ENCODE assay signal across 18 cellular contexts in genomic region chr16:1809281-1809801, GRCh38. TPM values are rescaled to one million over a fixed set of nuclear protein-coding genes. Genes with fewer than 3 reads are reported as not detected.
DNase-seq lines count a peak whose midpoint lies in the region; ATAC-seq, FAIRE-seq and TF ChIP-seq lines count a peak whose summit lies in the region.
"Had no signal": no experiment of that assay in that cellular context is flagged by ENCODE, and none has a peak within 500 bp of the region (broad histone marks: within the 10 kb centered on the region; RNA-seq: fewer than 3 reads in every experiment).

No MANE protein-coding gene starts in this region.

- DNase-seq in kidney: peak; percentile 72
- no peak for DNase-seq in frontal cortex (ENCODE audit: low spot score in 2 of 2)
- DNase-seq: activated CD4-positive, alpha-beta T cell treated with anti-CD3 and anti-CD28 coated beads, Interleukin-2, amount 10 ng/mL, durations not matched to agents 24 days and 14 days; activated naive CD4-positive, alpha-beta T cell treated with Interleukin-2 at 50 U/mL for 16 hours; COR-L47; EL; Karpas-422; mesenchymal stem cell; NCI-H2171; NCI-H774; stimulated activated CD4-positive, alpha-beta T cell treated with anti-CD3 and anti-CD28 coated beads, Interleukin-2, amount 100 ng/mL, for 24 hours; substantia nigra had no signal

- H3K4me3 ChIP-seq in HEK293 (ENCODE audit: low read depth, low read length): no peak overlapping the region
- H3K4me3 ChIP-seq in kidney (ENCODE audit: low read length in 2 of 2): no peak overlapping the region
- H3K4me3 ChIP-seq: Peyer's patch had no signal

- CTCF ChIA-PET in HEK293 (lab: Yijun Ruan, JAX): no interaction called here

- no peaks in the 10 kb centered on the region for H3K9me3 ChIP-seq in HEK293 (ENCODE audit: control insufficient read depth, insufficient read depth, low read depth, low read length)
- no peaks in the 10 kb centered on the region for H3K9me3 ChIP-seq in kidney (ENCODE audit: control insufficient read depth in 1 of 2, low read length in 2 of 2)
- H3K9me3 ChIP-seq: Peyer's patch had no signal

- intact Hi-C loops in kidney (cut with DNase I): no loop called here

- H3K27ac ChIP-seq in HEK293 (ENCODE audit: extremely low read depth, low read depth, low read length) (no peak overlapping the region), kidney (ENCODE audit: low read depth in 2 of 2, low read length in 2 of 2) (no peak overlapping the region)
- H3K27ac ChIP-seq: epithelial cell of prostate, Peyer's patch had no signal

- H3K36me3 ChIP-seq in HEK293 (ENCODE audit: control insufficient read depth in 2 of 2, insufficient read depth in 1 of 2, low read length in 2 of 2) (peaks cover 21 to 59% of the 10 kb centered on the region in 2 experiments; a peak in 2 of 3 replicates), kidney (ENCODE audit: control insufficient read depth in 1 of 2, insufficient read depth in 2 of 2, low read length in 2 of 2) (peaks cover 8 to 21% of the 10 kb centered on the region in 2 donors)

- no peak for FAIRE-seq in kidney (lab: Jason Lieb, UNC)
- no peak for FAIRE-seq in frontal cortex (lab: Jason Lieb, UNC)
- FAIRE-seq: colon had no signal

- no peak for TF ChIP-seq CTCF in HEK293 (tag by site-specific recombination; IDR thresholded peaks at IDR 0.05)
- no peak for TF ChIP-seq CTCF in kidney (IDR thresholded peaks at IDR 0.05; ENCODE audit: borderline replicate concordance, extremely low read depth, insufficient read depth)

- no peak for ATAC-seq in GM21515 (IDR thresholded peaks at IDR 0.05; ENCODE audit: unreplicated experiment)
- ATAC-seq: right cardiac atrium had no signal

- H3K9ac ChIP-seq in kidney (ENCODE audit: low read length in 2 of 2): no peak overlapping the region

- POLR2A ChIA-PET in HEK293 (lab: Yijun Ruan, JAX): no interaction called here

- H3K4me1 ChIP-seq in HEK293 (ENCODE audit: control insufficient read depth, insufficient read depth, low read length) (no peaks in the 10 kb centered on the region), kidney (ENCODE audit: control insufficient read depth in 1 of 2, insufficient read depth in 1 of 2, low read depth in 1 of 2, low read length in 2 of 2) (no peaks in the 10 kb centered on the region)
- H3K4me1 ChIP-seq: Peyer's patch had no signal

TF ChIP-seq in HEK293, 187 proteins besides CTCF, POLR2A, EP300 and RAD21:
- no peak for TF ChIP-seq ZFP37 (tag by site-specific recombination; IDR thresholded peaks at IDR 0.05)
- TF ChIP-seq, protein P1, sequence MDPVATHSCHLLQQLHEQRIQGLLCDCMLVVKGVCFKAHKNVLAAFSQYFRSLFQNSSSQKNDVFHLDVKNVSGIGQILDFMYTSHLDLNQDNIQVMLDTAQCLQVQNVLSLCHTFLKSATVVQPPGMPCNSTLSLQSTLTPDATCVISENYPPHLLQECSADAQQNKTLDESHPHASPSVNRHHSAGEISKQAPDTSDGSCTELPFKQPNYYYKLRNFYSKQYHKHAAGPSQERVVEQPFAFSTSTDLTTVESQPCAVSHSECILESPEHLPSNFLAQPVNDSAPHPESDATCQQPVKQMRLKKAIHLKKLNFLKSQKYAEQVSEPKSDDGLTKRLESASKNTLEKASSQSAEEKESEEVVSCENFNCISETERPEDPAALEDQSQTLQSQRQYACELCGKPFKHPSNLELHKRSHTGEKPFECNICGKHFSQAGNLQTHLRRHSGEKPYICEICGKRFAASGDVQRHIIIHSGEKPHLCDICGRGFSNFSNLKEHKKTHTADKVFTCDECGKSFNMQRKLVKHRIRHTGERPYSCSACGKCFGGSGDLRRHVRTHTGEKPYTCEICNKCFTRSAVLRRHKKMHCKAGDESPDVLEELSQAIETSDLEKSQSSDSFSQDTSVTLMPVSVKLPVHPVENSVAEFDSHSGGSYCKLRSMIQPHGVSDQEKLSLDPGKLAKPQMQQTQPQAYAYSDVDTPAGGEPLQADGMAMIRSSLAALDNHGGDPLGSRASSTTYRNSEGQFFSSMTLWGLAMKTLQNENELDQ (tag by site-specific recombination; IDR thresholded peaks at IDR 0.05; ENCODE audit: low read depth): no peak
- TF ChIP-seq KLF9 (tag by site-specific recombination; IDR thresholded peaks at IDR 0.05; ENCODE audit: low read depth): 0 out of 2 replicates have a peak, but pooled peaks have one; percentile 9
- no peak for TF ChIP-seq ZBTB20 (tag by site-specific recombination; IDR thresholded peaks at IDR 0.05)
- TF ChIP-seq ZEB2 (tag by site-specific recombination; IDR thresholded peaks at IDR 0.05): no peak
TF ChIP-seq in HEK293: peak in this region for 1.

RNA-seq across cellular contexts. Expression of gene IGFALS, which starts 15.8 kb away (rescaled TPM):
- total RNA-seq in kidney (1.4 TPM), frontal cortex (under 0.01 TPM)
- polyA plus RNA-seq in kidney (ENCODE audit: insufficient read depth, low read depth, low replicate concordance): 2.9 TPM
- total RNA-seq: right cardiac atrium had no signal

RNA-seq across cellular contexts. Expression of gene HAGH, which starts 17.3 kb away (rescaled TPM):
- total RNA-seq in kidney (48.1 TPM), frontal cortex (51.8 TPM)
- 258 TPM for polyA plus RNA-seq in kidney (ENCODE audit: insufficient read depth, low read depth, low replicate concordance)

RNA-seq across cellular contexts. Expression of gene FAHD1, which starts 17.7 kb away (rescaled TPM):
- 36.4 TPM for total RNA-seq in kidney
- polyA plus RNA-seq in kidney (ENCODE audit: insufficient read depth, low read depth, low replicate concordance): 108 TPM
- 64.0 TPM for total RNA-seq in frontal cortex

RNA-seq across cellular contexts. Expression of gene NUBP2, which starts 26.6 kb away (rescaled TPM):
- total RNA-seq in kidney (42.8 TPM), frontal cortex (37.9 TPM)
- polyA plus RNA-seq in kidney (ENCODE audit: insufficient read depth, low read depth, low replicate concordance): 71.1 TPM

RNA-seq across cellular contexts. Expression of gene SPSB3, which starts 27.0 kb away (rescaled TPM):
- total RNA-seq in kidney: 57.7 TPM
- polyA plus RNA-seq in kidney (ENCODE audit: insufficient read depth, low read depth, low replicate concordance): 55.1 TPM
- 57.9 TPM for total RNA-seq in frontal cortex
